12 cellular contexts compared by ENCODE assay signal in genomic region chr4:20829958-20830357, GRCh38.
"Had no signal": no experiment of that assay in that cellular context is flagged by ENCODE, and none has a peak within 500 bp of the region (broad histone marks: within the 10 kb centered on the region; RNA-seq: fewer than 3 reads in every experiment).

No MANE protein-coding gene starts in this region.

- ATAC-seq: activated naive CD8-positive, alpha-beta T cell treated with anti-CD3 and anti-CD28 coated beads, Interleukin-2, amount 50 U/mL, for 24 hours; gastroesophageal sphincter; pancreas had no signal

- H3K4me1 ChIP-seq: gastroesophageal sphincter, neural progenitor cell, pancreas had no signal

- H3K27me3 ChIP-seq: dorsolateral prefrontal cortex, gastroesophageal sphincter, neural progenitor cell, pancreas had no signal

- H3K36me3 ChIP-seq: gastroesophageal sphincter, neural progenitor cell, pancreas had no signal

- H3K27ac ChIP-seq: dorsolateral prefrontal cortex, gastroesophageal sphincter, neural progenitor cell, pancreas had no signal

- H2AFZ ChIP-seq: neural progenitor cell had no signal

- DNase-seq: activated B cell treated with CpG ODN at 0.5 μM for 24 hours; activated CD4-positive, alpha-beta T cell treated with anti-CD3 and anti-CD28 coated beads, Interleukin-2, amount 10 ng/mL, durations not matched to agents 24 days and 14 days; activated CD8-positive, alpha-beta memory T cell treated with anti-CD3 and anti-CD28 coated beads for 24 hours; activated naive CD4-positive, alpha-beta T cell treated with Interleukin-2 at 50 U/mL for 16 hours; activated naive CD8-positive, alpha-beta T cell treated with anti-CD3 and anti-CD28 coated beads, Interleukin-2, amount 50 U/mL, for 24 hours; cerebellar nuclear complex; dorsolateral prefrontal cortex; kidney glomerular epithelial cell; pancreas had no signal

- H3K4me2 ChIP-seq: neural progenitor cell had no signal

- H3K9me3 ChIP-seq: gastroesophageal sphincter, pancreas had no signal

- FAIRE-seq: endometrium, pancreas had no signal

- H3K9ac ChIP-seq: neural progenitor cell had no signal

- H3K4me3 ChIP-seq: dorsolateral prefrontal cortex, gastroesophageal sphincter, neural progenitor cell, pancreas had no signal
